7 cellular contexts compared by ENCODE assay signal in genomic region chr11:82996966-82997606, GRCh38.
A peak's percentile ranks its signal among the peaks of the same experiment; 100 is the strongest.
DNase-seq lines count a peak whose midpoint lies in the region; ATAC-seq, FAIRE-seq and TF ChIP-seq lines count a peak whose summit lies in the region.

No MANE protein-coding gene starts in this region.

- no peak for TF ChIP-seq POLR2A in H54 (IDR thresholded peaks at IDR 0.05; ENCODE audit: low read depth, low read length)

- peak; percentile 89 for FAIRE-seq in H54 (lab: Jason Lieb, UNC)

- DNase-seq in H54 (ENCODE audit: insufficient read length, low spot score): peak; percentile 55
- DNase-seq in NCI-H1105 treated with DMSO at 0.1 percent for 48 hours (lab: John Stamatoyannopoulos, UW): peak; percentile 27
- no peak for DNase-seq in substantia nigra (lab: John Stamatoyannopoulos, UW)
- DNase-seq in HuH-7 (ENCODE audit: low spot score): no peak
- no peak for DNase-seq in NCI-H2196 treated with DMSO at 0.1 percent for 48 hours (lab: John Stamatoyannopoulos, UW; ENCODE audit: unreplicated experiment)

- ATAC-seq in GM18909 (IDR thresholded peaks at IDR 0.05; ENCODE audit: poor library complexity, unreplicated experiment): peak; percentile 97
- peak; percentile 71 for ATAC-seq in esophagus mucosa

- H3K27ac ChIP-seq in substantia nigra (ENCODE audit: low read depth, low read length, poor library complexity, severe bottlenecking): no peak overlapping the region

Comparison
In these comparisons a context has a peak if more than half of its experiments do, and no peak if none do; other contexts are left out.
1. DNase-seq: peak in H54 (single experiment) and NCI-H1105 treated with DMSO at 0.1 percent for 48 hours (single experiment); none in substantia nigra (0 of 49), HuH-7 (single experiment) and NCI-H2196 treated with DMSO at 0.1 percent for 48 hours (single experiment).